ENCODE assay signal across 26 cellular contexts in genomic region chr21:42445311-42445710, GRCh38. TPM values are rescaled to one million over a fixed set of nuclear protein-coding genes. Genes with fewer than 3 reads are reported as not detected.
"Had no signal": no experiment of that assay in that cellular context is flagged by ENCODE, and none has a peak within 500 bp of the region (broad histone marks: within the 10 kb centered on the region; RNA-seq: fewer than 3 reads in every experiment).

No MANE protein-coding gene starts in this region.

- H3K27ac Mint-ChIP-seq: WTC11 had no signal

- H3K9me3 ChIP-seq: ascending aorta, body of pancreas, MG63, SJSA1 had no signal

- H3K36me3 Mint-ChIP-seq: WTC11 had no signal

- H3K36me3 ChIP-seq: ascending aorta, MG63, SJSA1 had no signal

- H3K4me3 Mint-ChIP-seq: activated CD8-positive, alpha-beta T cell treated with anti-CD3 and anti-CD28 coated beads, Interleukin-2, amount 10 ng/mL, durations not matched to agents 7 days and 5 days; activated T-cell treated with anti-CD3 and anti-CD28 coated beads, Interleukin-2, amount 50 U/mL, for 4 hours; T-helper 1 cell treated with Interleukin-12 subunit alpha and Interleukin-12 subunit beta and Interleukin-4 antibody, amounts not matched to agents 30 μg/mL and 1 μg/mL, for 36 hours; WTC11 had no signal

- H3K27me3 ChIP-seq: ascending aorta, body of pancreas, SJSA1 had no signal

- H3K27ac ChIP-seq: ascending aorta, body of pancreas, SJSA1 had no signal

- H3K4me3 ChIP-seq: ascending aorta, body of pancreas, MG63, SJSA1 had no signal

- H3K9me3 Mint-ChIP-seq: activated T-cell treated with anti-CD3 and anti-CD28 coated beads, Interleukin-2, amount 50 U/mL, for 4 hours; T-helper 1 cell treated with Interleukin-12 subunit alpha and Interleukin-12 subunit beta and Interleukin-4 antibody, amounts not matched to agents 30 μg/mL and 1 μg/mL, for 36 hours; WTC11 had no signal

- FAIRE-seq: bronchial epithelial cell, RCC 7860 had no signal

- DNase-seq: activated CD4-positive, alpha-beta T cell treated with anti-CD3 and anti-CD28 coated beads for 1 hour; activated CD4-positive, alpha-beta T cell treated with anti-CD3 and anti-CD28 coated beads, Interleukin-2, amount 50 U/mL, for 1 hour; activated CD8-positive, alpha-beta memory T cell treated with anti-CD3 and anti-CD28 coated beads, Interleukin-2, amount 50 U/mL, for 48 hours; activated CD8-positive, alpha-beta T cell treated with anti-CD3 and anti-CD28 coated beads, Interleukin-2, amount 10 ng/mL, durations not matched to agents 7 days and 5 days; activated naive CD4-positive, alpha-beta T cell treated with anti-CD3 and anti-CD28 coated beads, Interleukin-2, amount 50 U/mL, for 16 hours; activated T-cell treated with anti-CD3 and anti-CD28 coated beads, Interleukin-2, amount 50 U/mL, for 4 hours; amniotic stem cell; body of pancreas; central memory CD4-positive, alpha-beta T cell; MG63; MV-4-11; NCI-H1092 treated with DMSO at 0.1 percent for 48 hours; NCI-H1436; NCI-H1694 treated with DMSO at 0.1 percent for 48 hours; NCI-H2029 treated with DMSO at 0.1 percent for 48 hours; NCI-H345; NCI-H510A; NCI-H69; SHP77; T-helper 9 cell had no signal

- H3K4me1 ChIP-seq: ascending aorta had no signal

RNA-seq across cellular contexts. Expression of gene UBASH3A, which starts 41.6 kb away (rescaled TPM):
- total RNA-seq: bronchial epithelial cell, SJSA1, WTC11 had no signal

RNA-seq across cellular contexts. Expression of gene TMPRSS3, which starts 49.5 kb away (rescaled TPM):
- total RNA-seq: ascending aorta had no signal

RNA-seq across cellular contexts. Expression of gene RSPH1, which starts 50.7 kb away (rescaled TPM):
- total RNA-seq: activated CD8-positive, alpha-beta T cell treated with anti-CD3 and anti-CD28 coated beads, Interleukin-2, amount 10 ng/mL, durations not matched to agents 7 days and 5 days; activated T-cell treated with anti-CD3 and anti-CD28 coated beads, Interleukin-2, amount 50 U/mL, for 4 hours; ascending aorta; SJSA1 had no signal
